In genomic region chr1:7207875-7208646, GRCh38 we compare ENCODE assay signal across 8 cellular contexts.
DNase-seq lines count a peak whose midpoint lies in the region; ATAC-seq and TF ChIP-seq lines count a peak whose summit lies in the region.

No MANE protein-coding gene starts in this region.

- H3K27ac ChIP-seq in testis, result no peak overlapping the region

- no peak overlapping the region for H3K4me3 ChIP-seq in testis

- no peak for TF ChIP-seq POLR2A in testis (IDR thresholded peaks at IDR 0.05)

- peak; percentile 16 for DNase-seq in DMS114 treated with DMSO at 0.1 percent for 48 hours (lab: John Stamatoyannopoulos, UW; ENCODE audit: unreplicated experiment)
- peak; percentile 71 for DNase-seq in HCEC 1CT
- DNase-seq in NCI-H510A (lab: John Stamatoyannopoulos, UW), result peak; percentile 79
- peak; percentile 83 for DNase-seq in astrocyte of the hippocampus (ENCODE audit: low read depth, low spot score)
- DNase-seq in iris pigment epithelial cell (ENCODE audit: low read depth), result peak; percentile 84
- peak; percentile 82 for DNase-seq in testis

- H3K27me3 ChIP-seq in testis, result no peaks in the 10 kb centered on the region

- no peaks in the 10 kb centered on the region for H3K36me3 ChIP-seq in testis (ENCODE audit: low read depth, missing control alignments)

- ATAC-seq in GM19397 (IDR thresholded peaks at IDR 0.05; ENCODE audit: unreplicated experiment) (no peak), HG03439 (IDR thresholded peaks at IDR 0.05; ENCODE audit: unreplicated experiment) (no peak)

- TF ChIP-seq CTCF in testis (IDR thresholded peaks at IDR 0.05), result peak; percentile 53 to 76 (median 70)

- no peaks in the 10 kb centered on the region for H3K4me1 ChIP-seq in testis

- 42 to 44% methylated on average over 6 of the region's 6 CpGs for WGBS in testis, 2 donors

- intact Hi-C loops in testis (cut with DNase I; ENCODE audit: low total_unique reads), result no loop called here

- H3K9me3 ChIP-seq in testis, result no peaks in the 10 kb centered on the region

Comparison
In these comparisons a context has a peak if more than half of its experiments do, and no peak if none do; other contexts are left out.
1. DNase-seq: peak in every context shown above with its lines; median percentile 84 in iris pigment epithelial cell; 83 in astrocyte of the hippocampus; 82 in testis; 79 in NCI-H510A; 71 in HCEC 1CT; 16 in DMS114 treated with DMSO at 0.1 percent for 48 hours.